ENCODE assay signal across 15 cellular contexts in the genomic region with DNA sequence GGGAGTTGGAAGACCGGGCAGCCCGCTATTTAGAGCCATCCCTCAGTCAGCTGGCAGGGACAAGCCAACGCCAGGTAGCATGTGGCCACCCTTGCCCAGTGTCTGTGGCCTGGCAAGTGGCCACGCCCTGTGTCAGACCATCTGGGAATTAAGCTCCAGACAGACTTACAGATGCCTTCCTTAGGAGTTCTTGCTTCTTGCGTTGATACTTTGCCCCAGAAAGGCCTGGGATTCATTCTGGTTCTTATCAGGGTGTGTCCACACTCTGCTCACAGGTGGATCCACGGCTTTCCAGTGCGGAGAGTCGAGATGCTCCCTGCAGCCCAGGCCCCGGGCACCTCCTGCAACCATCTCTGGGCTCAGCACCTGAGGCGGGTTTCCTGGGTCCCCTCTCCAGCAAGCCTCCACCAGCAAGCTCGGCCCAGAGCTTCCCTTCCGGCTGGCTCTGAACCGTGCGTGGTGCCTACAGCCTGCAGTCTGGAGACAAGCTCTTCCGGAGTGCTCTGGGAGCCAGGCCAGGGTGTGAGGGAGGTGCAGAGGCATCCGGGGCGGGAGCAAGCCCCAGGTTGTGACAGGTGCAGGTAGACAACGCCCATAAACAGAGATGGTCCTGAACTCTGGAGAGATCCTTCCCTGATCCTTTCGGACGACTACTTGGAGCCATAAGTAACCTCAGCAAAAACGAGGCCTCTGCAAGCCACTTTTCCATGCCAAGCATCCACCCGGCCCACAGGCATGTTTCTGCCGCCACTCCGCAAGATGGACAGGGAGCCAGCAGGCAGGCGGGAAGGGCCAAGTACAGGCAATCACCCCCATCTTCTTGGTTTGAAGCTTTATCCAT. TPM values are rescaled to one million over a fixed set of nuclear protein-coding genes. Genes with fewer than 3 reads are reported as not detected.
DNase-seq lines count a peak whose midpoint lies in the region; ATAC-seq and TF ChIP-seq lines count a peak whose summit lies in the region.
"Had no signal": no experiment of that assay in that cellular context is flagged by ENCODE, and none has a peak within 500 bp of the region (broad histone marks: within the 10 kb centered on the region; RNA-seq: fewer than 3 reads in every experiment).

No MANE protein-coding gene starts in this region.

- DNase-seq in IMR-90 (no peak), T-helper 17 cell (no peak), foreskin keratinocyte (no peak), posterior vena cava (ENCODE audit: low spot score) (peak; percentile 67), germinal center (ENCODE audit: low spot score) (no peak), DMS114 treated with DMSO at 0.1 percent for 48 hours (lab: John Stamatoyannopoulos, UW; ENCODE audit: unreplicated experiment) (no peak)
- DNase-seq: activated naive CD8-positive, alpha-beta T cell treated with anti-CD3 and anti-CD28 coated beads for 36 hours; kidney; NCI-H1436; SIG-M5; T1000 had no signal

- H3K23ac ChIP-seq in IMR-90 (ENCODE audit: low read depth, low read length), result no peak overlapping the region

- H3K27me3 ChIP-seq in IMR-90 (ENCODE audit: control insufficient read depth, insufficient read depth, low read length) (no peaks in the 10 kb centered on the region), foreskin keratinocyte (no peaks in the 10 kb centered on the region)
- H3K27me3 ChIP-seq: suprapubic skin had no signal

- no peak overlapping the region for H2BK5ac ChIP-seq in IMR-90 (ENCODE audit: low read depth, low read length, poor library complexity, severe bottlenecking)

- dilution Hi-C loops in IMR-90 (cut with HindIII; ENCODE audit: low sequenced_read_pairs, unreplicated experiment), result no loop called here

- no peak for TF ChIP-seq POLR2A in IMR-90 (IDR thresholded peaks at IDR 0.05; ENCODE audit: low read depth, low read length)

- no peak overlapping the region for H3K4me3 Mint-ChIP-seq in T-helper 17 cell
- H3K4me3 Mint-ChIP-seq: activated naive CD8-positive, alpha-beta T cell treated with anti-CD3 and anti-CD28 coated beads for 36 hours; B cell; central memory CD8-positive, alpha-beta T cell had no signal

- H3K18ac ChIP-seq in IMR-90 (ENCODE audit: low read depth, low read length), result no peak overlapping the region

- 91% methylated on average over 19 of the region's 25 CpGs; no CpG with 5 or more reads in 1 of the 2 experiments for WGBS in IMR-90 (ENCODE audit: extremely low coverage in 2 of 2, insufficient read length in 1 of 2), 2 experiments

- no peak for TF ChIP-seq RAD21 in IMR-90 (IDR thresholded peaks at IDR 0.05; ENCODE audit: low read length)

- no peak overlapping the region for H2BK120ac ChIP-seq in IMR-90 (ENCODE audit: low read depth, low read length)

- CTCF ChIA-PET in IMR-90 (lab: Yijun Ruan, JAX), result no interaction called here

- BruUV-seq in IMR-90 (replicated peaks; lab: Mats Ljungman, UMichigan), result TSS peak; percentile 35

- H2BK15ac ChIP-seq in IMR-90 (ENCODE audit: low read depth, low read length), result no peak overlapping the region

- peaks cover 4 to 28% of the 10 kb centered on the region in 2 experiments; a peak in 3 of 4 replicates for H3K79me1 ChIP-seq in IMR-90 (ENCODE audit: low read depth in 1 of 2, low read length in 2 of 2)

- H3K9me1 ChIP-seq in IMR-90 (ENCODE audit: insufficient read depth, low read length), result peaks cover 22% of the 10 kb centered on the region

- no peaks in the 10 kb centered on the region for H3K36me3 Mint-ChIP-seq in T-helper 17 cell (ENCODE audit: low read depth)

- H3K4me1 ChIP-seq in IMR-90 (ENCODE audit: control insufficient read depth, insufficient read depth, low read length), result peaks cover 18% of the 10 kb centered on the region
- H3K4me1 ChIP-seq in foreskin keratinocyte, result peaks cover 11% of the 10 kb centered on the region

- intact Hi-C loops in IMR-90 (cut with micrococcal nuclease) (no loop called here), posterior vena cava (cut with DNase I) (no loop called here)

- ATAC-seq in IMR-90 (ENCODE audit: low read depth), result no peak
- no peak for ATAC-seq in T-helper 17 cell
- peak; percentile 19 for ATAC-seq in foreskin keratinocyte
- no peak for ATAC-seq in HG03571 (IDR thresholded peaks at IDR 0.05; ENCODE audit: unreplicated experiment)

- H3K4ac ChIP-seq in IMR-90 (ENCODE audit: low read depth, low read length), result no peak overlapping the region

- no peak overlapping the region for H3K4me2 ChIP-seq in IMR-90 (ENCODE audit: low read depth, low read length)

- H3K14ac ChIP-seq in IMR-90 (replicated peaks; ENCODE audit: low read depth, low read length), result no peak overlapping the region

- H3K27ac ChIP-seq in IMR-90 (ENCODE audit: insufficient read depth, low read length) (no peak overlapping the region), foreskin keratinocyte (no peak overlapping the region)
- H3K27ac ChIP-seq: suprapubic skin had no signal

- H4K8ac ChIP-seq in IMR-90 (ENCODE audit: low read depth in 2 of 2, low read length in 2 of 2), result no peak overlapping the region

- H3K36me3 ChIP-seq in IMR-90 (ENCODE audit: control insufficient read depth, insufficient read depth, low read length), result peaks cover 48% of the 10 kb centered on the region

- H2AK9ac ChIP-seq in IMR-90 (replicated peaks; ENCODE audit: low read depth, low read length, poor library complexity), result no peak overlapping the region

- H3K27ac Mint-ChIP-seq in T-helper 17 cell, result peak overlapping the region; percentile 19
- H3K27ac Mint-ChIP-seq: activated naive CD8-positive, alpha-beta T cell treated with anti-CD3 and anti-CD28 coated beads for 36 hours; B cell had no signal

- no peak overlapping the region for H4K5ac ChIP-seq in IMR-90 (ENCODE audit: low read depth, low read length)

- no peak overlapping the region for H4K91ac ChIP-seq in IMR-90 (ENCODE audit: insufficient read depth, low read depth, low read length)

- no peak for TF ChIP-seq CTCF in IMR-90 (conservative IDR thresholded peaks at IDR 0.05; ENCODE audit: low read depth, low read length)
- TF ChIP-seq CTCF in foreskin keratinocyte (conservative IDR thresholded peaks at IDR 0.05), result no peak

- no peak overlapping the region for H3K9ac ChIP-seq in IMR-90 (ENCODE audit: low read depth, low read length)

- POLR2A ChIA-PET in IMR-90 (lab: Charles Lee; ENCODE audit: unreplicated experiment), result no interaction called here

- no peak overlapping the region for H2BK20ac ChIP-seq in IMR-90 (ENCODE audit: low read depth, low read length)

- H3K27me3 Mint-ChIP-seq in T-helper 17 cell, result no peaks in the 10 kb centered on the region
- H3K27me3 Mint-ChIP-seq: B cell; central memory CD8-positive, alpha-beta T cell had no signal

- H3K4me3 ChIP-seq in IMR-90 (ENCODE audit: insufficient read depth, low read depth, low read length), result no peak overlapping the region
- H3K4me3 ChIP-seq: suprapubic skin had no signal

- H3K9me3 ChIP-seq in IMR-90 (ENCODE audit: control insufficient read depth, insufficient read depth, low read length) (no peaks in the 10 kb centered on the region), T-helper 17 cell (ENCODE audit: control insufficient read depth, low read length, poor library complexity, severe bottlenecking) (no peaks in the 10 kb centered on the region)
- H3K9me3 ChIP-seq: suprapubic skin had no signal

- no peak overlapping the region for H2AFZ ChIP-seq in IMR-90 (replicated peaks; ENCODE audit: low read length, poor library complexity)

- peaks cover 39% of the 10 kb centered on the region for H3K4me1 Mint-ChIP-seq in T-helper 17 cell

- H4K20me1 ChIP-seq in IMR-90 (ENCODE audit: insufficient read depth, low read length), result no peaks in the 10 kb centered on the region

- in situ Hi-C loops in IMR-90 (cut with MboI; ENCODE audit: low sequenced_read_pairs), result no loop called here

- no peak overlapping the region for H3K56ac ChIP-seq in IMR-90 (ENCODE audit: extremely low read depth, insufficient read depth, low read length)

- no peak overlapping the region for H2AK5ac ChIP-seq in IMR-90 (ENCODE audit: low read depth, low read length)

TF ChIP-seq in IMR-90, 13 proteins besides CTCF, POLR2A, EP300 and RAD21 (continues in another document):
- TF ChIP-seq CEBPB (IDR thresholded peaks at IDR 0.05; ENCODE audit: low read depth, low read length), result no peak
- TF ChIP-seq, protein P1, sequence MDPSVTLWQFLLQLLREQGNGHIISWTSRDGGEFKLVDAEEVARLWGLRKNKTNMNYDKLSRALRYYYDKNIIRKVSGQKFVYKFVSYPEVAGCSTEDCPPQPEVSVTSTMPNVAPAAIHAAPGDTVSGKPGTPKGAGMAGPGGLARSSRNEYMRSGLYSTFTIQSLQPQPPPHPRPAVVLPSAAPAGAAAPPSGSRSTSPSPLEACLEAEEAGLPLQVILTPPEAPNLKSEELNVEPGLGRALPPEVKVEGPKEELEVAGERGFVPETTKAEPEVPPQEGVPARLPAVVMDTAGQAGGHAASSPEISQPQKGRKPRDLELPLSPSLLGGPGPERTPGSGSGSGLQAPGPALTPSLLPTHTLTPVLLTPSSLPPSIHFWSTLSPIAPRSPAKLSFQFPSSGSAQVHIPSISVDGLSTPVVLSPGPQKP (IDR thresholded peaks at IDR 0.05; ENCODE audit: borderline replicate concordance, low read depth, low read length), result no peak
- no peak for TF ChIP-seq MXI1 (IDR thresholded peaks at IDR 0.05; ENCODE audit: borderline replicate concordance, low read depth, low read length)
- no peak for TF ChIP-seq SMC3 (IDR thresholded peaks at IDR 0.05; ENCODE audit: low read depth, low read length)
- no peak for TF ChIP-seq RFX5 (IDR thresholded peaks at IDR 0.05; ENCODE audit: low read depth, low read length)
- no peak for TF ChIP-seq CHD1 (IDR thresholded peaks at IDR 0.05; ENCODE audit: low read depth, low read length)
- TF ChIP-seq BHLHE40 (IDR thresholded peaks at IDR 0.05; ENCODE audit: low read depth, low read length), result no peak
- no peak for TF ChIP-seq FOS (IDR thresholded peaks at IDR 0.05; ENCODE audit: low read depth, low read length)
- TF ChIP-seq, protein P2, sequence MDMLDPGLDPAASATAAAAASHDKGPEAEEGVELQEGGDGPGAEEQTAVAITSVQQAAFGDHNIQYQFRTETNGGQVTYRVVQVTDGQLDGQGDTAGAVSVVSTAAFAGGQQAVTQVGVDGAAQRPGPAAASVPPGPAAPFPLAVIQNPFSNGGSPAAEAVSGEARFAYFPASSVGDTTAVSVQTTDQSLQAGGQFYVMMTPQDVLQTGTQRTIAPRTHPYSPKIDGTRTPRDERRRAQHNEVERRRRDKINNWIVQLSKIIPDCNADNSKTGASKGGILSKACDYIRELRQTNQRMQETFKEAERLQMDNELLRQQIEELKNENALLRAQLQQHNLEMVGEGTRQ (IDR thresholded peaks at IDR 0.05; ENCODE audit: low read depth, low read length), result no peak
- no peak for TF ChIP-seq RCOR1 (IDR thresholded peaks at IDR 0.05; ENCODE audit: insufficient replicate concordance, low read length)
- no peak for TF ChIP-seq NFE2L2 (IDR thresholded peaks at IDR 0.05; ENCODE audit: low read depth, low read length)

RNA-seq across cellular contexts. Expression of gene PPIF, which starts 32.3 kb away (rescaled TPM):
- total RNA-seq in IMR-90 (2012; rRNA removed), result 29.2 and 29.7 TPM in 2 replicates
- 127 and 130 TPM in 2 replicates for polyA plus RNA-seq in IMR-90 (2012; rRNA removed)
- polyA plus RNA-seq in IMR-90 (2012; cell fraction: cytosol; rRNA removed), result 113 and 150 TPM in 2 replicates
- polyA plus RNA-seq in IMR-90 (2012; cell fraction: nucleus; rRNA removed; ENCODE audit: low replicate concordance), result 205 and 248 TPM in 2 replicates
- total RNA-seq in T-helper 17 cell, result 10 to 100 TPM; 59.4 to 82.3 TPM
- 93.2 and 99.0 TPM in 2 replicates for total RNA-seq in foreskin keratinocyte
- polyA plus RNA-seq in foreskin keratinocyte, result 97.0 and 106 TPM in 2 replicates
- total RNA-seq in posterior vena cava, result 10 to 100 TPM; 20.4 to 23.9 TPM
